ENCODE assay signal across 1 cellular context in the genomic region with DNA sequence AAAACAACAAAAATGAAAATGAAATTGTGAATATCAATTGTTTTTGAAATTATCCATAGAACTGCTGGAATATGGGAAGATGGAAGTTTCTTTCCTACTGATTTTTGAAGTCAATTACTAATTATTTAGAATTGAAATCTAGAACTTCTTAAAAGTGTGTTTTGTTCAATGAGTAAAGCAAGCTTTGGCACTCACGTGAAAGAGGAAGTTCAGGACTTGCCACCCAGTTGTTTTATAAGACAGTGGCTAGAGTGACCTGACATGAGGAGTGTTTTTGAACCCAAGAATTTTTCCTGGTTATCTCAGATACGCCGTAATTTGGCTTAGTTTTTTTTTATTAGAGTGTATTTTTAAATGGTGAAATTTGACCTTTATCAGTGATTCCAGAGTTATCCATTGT.
TF ChIP-seq lines count a peak whose summit lies in the region.

No MANE protein-coding gene starts in this region.

TF ChIP-seq in endothelial cell of umbilical vein, 7 proteins besides CTCF, POLR2A, EP300 and RAD21:
- no peak for TF ChIP-seq JUN (IDR thresholded peaks at IDR 0.05; ENCODE audit: borderline replicate concordance, insufficient read depth, insufficient read length, low read depth)
- no peak for TF ChIP-seq GATA2 (IDR thresholded peaks at IDR 0.05; ENCODE audit: insufficient read depth, insufficient read length, low read depth, low read length)
- TF ChIP-seq POLR2AphosphoS5 (IDR thresholded peaks at IDR 0.05; ENCODE audit: insufficient read depth, low read depth, low read length) = no peak
- TF ChIP-seq, protein P1, sequence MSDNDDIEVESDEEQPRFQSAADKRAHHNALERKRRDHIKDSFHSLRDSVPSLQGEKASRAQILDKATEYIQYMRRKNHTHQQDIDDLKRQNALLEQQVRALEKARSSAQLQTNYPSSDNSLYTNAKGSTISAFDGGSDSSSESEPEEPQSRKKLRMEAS (IDR thresholded peaks at IDR 0.05; ENCODE audit: insufficient read depth, insufficient read length) = no peak
- no peak for TF ChIP-seq FOS (IDR thresholded peaks at IDR 0.05; ENCODE audit: borderline replicate concordance, insufficient read depth, low read length)
- TF ChIP-seq EZH2 (IDR thresholded peaks at IDR 0.05; ENCODE audit: borderline replicate concordance, low read depth, low read length, severe bottlenecking) = no peak
- no peak for TF ChIP-seq MYC (IDR thresholded peaks at IDR 0.05; ENCODE audit: low read depth, low read length)
